ENCODE assay signal across 1 cellular context in genomic region chr19:14112809-14113385, GRCh38.
TF ChIP-seq lines count a peak whose summit lies in the region.

No MANE protein-coding gene starts in this region.

TF ChIP-seq in HepG2, 621 proteins besides CTCF, POLR2A, EP300 and RAD21 (continued from another document and continues in another):
- TF ChIP-seq, protein P1, sequence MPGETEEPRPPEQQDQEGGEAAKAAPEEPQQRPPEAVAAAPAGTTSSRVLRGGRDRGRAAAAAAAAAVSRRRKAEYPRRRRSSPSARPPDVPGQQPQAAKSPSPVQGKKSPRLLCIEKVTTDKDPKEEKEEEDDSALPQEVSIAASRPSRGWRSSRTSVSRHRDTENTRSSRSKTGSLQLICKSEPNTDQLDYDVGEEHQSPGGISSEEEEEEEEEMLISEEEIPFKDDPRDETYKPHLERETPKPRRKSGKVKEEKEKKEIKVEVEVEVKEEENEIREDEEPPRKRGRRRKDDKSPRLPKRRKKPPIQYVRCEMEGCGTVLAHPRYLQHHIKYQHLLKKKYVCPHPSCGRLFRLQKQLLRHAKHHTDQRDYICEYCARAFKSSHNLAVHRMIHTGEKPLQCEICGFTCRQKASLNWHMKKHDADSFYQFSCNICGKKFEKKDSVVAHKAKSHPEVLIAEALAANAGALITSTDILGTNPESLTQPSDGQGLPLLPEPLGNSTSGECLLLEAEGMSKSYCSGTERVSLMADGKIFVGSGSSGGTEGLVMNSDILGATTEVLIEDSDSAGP (CRISPR knock-in tag; IDR thresholded peaks at IDR 0.05; ENCODE audit: borderline replicate concordance), result peak; percentile 35; the same call in 1 of the 2 replicates
- TF ChIP-seq ZNF772 (CRISPR knock-in tag; IDR thresholded peaks at IDR 0.05) (0 out of 2 replicates have a peak, but pooled peaks have one; percentile 9), GTF3A (CRISPR knock-in tag; conservative IDR thresholded peaks at IDR 0.05) (0 out of 2 replicates have a peak, but pooled peaks have one; percentile 29), ZNF547 (CRISPR knock-in tag; IDR thresholded peaks at IDR 0.05) (no peak), CREM (IDR thresholded peaks at IDR 0.05) (no peak), CREM (CRISPR knock-in tag; IDR thresholded peaks at IDR 0.05) (no peak), ARID4A (CRISPR knock-in tag; IDR thresholded peaks at IDR 0.05; ENCODE audit: borderline replicate concordance) (peak; percentile 31; the same call in 1 of the 2 replicates), ZNF569 (CRISPR knock-in tag; IDR thresholded peaks at IDR 0.05; ENCODE audit: borderline replicate concordance) (no peak), TIGD3 (CRISPR knock-in tag; IDR thresholded peaks at IDR 0.05; ENCODE audit: borderline replicate concordance) (no peak), EZH2 (conservative IDR thresholded peaks at IDR 0.05; ENCODE audit: low read depth, low read length) (no peak), ZBTB34 (CRISPR knock-in tag; IDR thresholded peaks at IDR 0.05) (no peak), FOSL2 (CRISPR knock-in tag; IDR thresholded peaks at IDR 0.05) (no peak), SCMH1 (CRISPR knock-in tag; IDR thresholded peaks at IDR 0.05; ENCODE audit: borderline replicate concordance) (no peak), HNF4A (CRISPR knock-in tag; IDR thresholded peaks at IDR 0.05) (peak; percentile 41), RARA (CRISPR knock-in tag; IDR thresholded peaks at IDR 0.05) (peak; percentile 74), ZC3H13 (CRISPR knock-in tag; IDR thresholded peaks at IDR 0.05) (no peak), ZNF570 (CRISPR knock-in tag; IDR thresholded peaks at IDR 0.05; ENCODE audit: borderline replicate concordance) (no peak), ZNF780A (CRISPR knock-in tag; IDR thresholded peaks at IDR 0.05) (no peak), ZBTB38 (CRISPR knock-in tag; IDR thresholded peaks at IDR 0.05) (0 out of 2 replicates have a peak, but pooled peaks have one; percentile 18), RNF219 (CRISPR knock-in tag; IDR thresholded peaks at IDR 0.05) (no peak), ZSCAN29 (CRISPR knock-in tag; conservative IDR thresholded peaks at IDR 0.05) (0 out of 2 replicates have a peak, but pooled peaks have one; percentile 36), YEATS4 (CRISPR knock-in tag; IDR thresholded peaks at IDR 0.05; ENCODE audit: borderline replicate concordance) (no peak), NKX3-1 (CRISPR knock-in tag; IDR thresholded peaks at IDR 0.05) (no peak), ZNF652 (CRISPR knock-in tag; IDR thresholded peaks at IDR 0.05; ENCODE audit: borderline replicate concordance, low read depth) (peak; percentile 36), ZNF670 (CRISPR knock-in tag; IDR thresholded peaks at IDR 0.05; ENCODE audit: borderline replicate concordance) (no peak), SALL2 (CRISPR knock-in tag; IDR thresholded peaks at IDR 0.05) (no peak), ZFP90 (CRISPR knock-in tag; IDR thresholded peaks at IDR 0.05; ENCODE audit: borderline replicate concordance) (no peak), SP2 (CRISPR knock-in tag; IDR thresholded peaks at IDR 0.05) (no peak), PRDM15 (CRISPR knock-in tag; IDR thresholded peaks at IDR 0.05) (no peak), MAFK (conservative IDR thresholded peaks at IDR 0.05 in 1 of 2, IDR thresholded peaks at IDR 0.05 in 1 of 2; ENCODE audit: low read length in 2 of 2) (no peak), AHR (CRISPR knock-in tag; IDR thresholded peaks at IDR 0.05) (no peak), HMGXB3 (CRISPR knock-in tag; IDR thresholded peaks at IDR 0.05; ENCODE audit: borderline replicate concordance) (no peak), HNRNPLL (IDR thresholded peaks at IDR 0.05; ENCODE audit: low read depth, low read length, poor library complexity, severe bottlenecking) (no peak), ZZZ3 (CRISPR knock-in tag; IDR thresholded peaks at IDR 0.05; ENCODE audit: borderline replicate concordance) (no peak)
- TF ChIP-seq, protein P2, sequence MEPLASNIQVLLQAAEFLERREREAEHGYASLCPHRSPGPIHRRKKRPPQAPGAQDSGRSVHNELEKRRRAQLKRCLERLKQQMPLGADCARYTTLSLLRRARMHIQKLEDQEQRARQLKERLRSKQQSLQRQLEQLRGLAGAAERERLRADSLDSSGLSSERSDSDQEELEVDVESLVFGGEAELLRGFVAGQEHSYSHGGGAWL (CRISPR knock-in tag; IDR thresholded peaks at IDR 0.05), result peak; percentile 24; the same call in 1 of the 2 replicates
- TF ChIP-seq, protein P3, sequence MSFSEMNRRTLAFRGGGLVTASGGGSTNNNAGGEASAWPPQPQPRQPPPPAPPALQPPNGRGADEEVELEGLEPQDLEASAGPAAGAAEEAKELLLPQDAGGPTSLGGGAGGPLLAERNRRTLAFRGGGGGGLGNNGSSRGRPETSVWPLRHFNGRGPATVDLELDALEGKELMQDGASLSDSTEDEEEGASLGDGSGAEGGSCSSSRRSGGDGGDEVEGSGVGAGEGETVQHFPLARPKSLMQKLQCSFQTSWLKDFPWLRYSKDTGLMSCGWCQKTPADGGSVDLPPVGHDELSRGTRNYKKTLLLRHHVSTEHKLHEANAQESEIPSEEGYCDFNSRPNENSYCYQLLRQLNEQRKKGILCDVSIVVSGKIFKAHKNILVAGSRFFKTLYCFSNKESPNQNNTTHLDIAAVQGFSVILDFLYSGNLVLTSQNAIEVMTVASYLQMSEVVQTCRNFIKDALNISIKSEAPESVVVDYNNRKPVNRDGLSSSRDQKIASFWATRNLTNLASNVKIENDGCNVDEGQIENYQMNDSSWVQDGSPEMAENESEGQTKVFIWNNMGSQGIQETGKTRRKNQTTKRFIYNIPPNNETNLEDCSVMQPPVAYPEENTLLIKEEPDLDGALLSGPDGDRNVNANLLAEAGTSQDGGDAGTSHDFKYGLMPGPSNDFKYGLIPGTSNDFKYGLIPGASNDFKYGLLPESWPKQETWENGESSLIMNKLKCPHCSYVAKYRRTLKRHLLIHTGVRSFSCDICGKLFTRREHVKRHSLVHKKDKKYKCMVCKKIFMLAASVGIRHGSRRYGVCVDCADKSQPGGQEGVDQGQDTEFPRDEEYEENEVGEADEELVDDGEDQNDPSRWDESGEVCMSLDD (CRISPR knock-in tag; IDR thresholded peaks at IDR 0.05; ENCODE audit: borderline replicate concordance), result no peak
